20 cellular contexts compared by ENCODE assay signal in genomic region chr6:63716169-63716568, GRCh38.
"Had no signal": no experiment of that assay in that cellular context is flagged by ENCODE, and none has a peak within 500 bp of the region (broad histone marks: within the 10 kb centered on the region; RNA-seq: fewer than 3 reads in every experiment).

No MANE protein-coding gene starts in this region.

- H3K9me3 ChIP-seq: esophagus squamous epithelium, heart right ventricle, left ventricle myocardium inferior, thyroid gland had no signal

- H3K27ac Mint-ChIP-seq: activated CD4-positive, alpha-beta memory T cell treated with anti-CD3 and anti-CD28 coated beads for 36 hours; activated CD8-positive, alpha-beta memory T cell treated with anti-CD3 and anti-CD28 coated beads, Interleukin-2, amount 10 ng/mL, durations not matched to agents 7 days and 5 days; brain had no signal

- H3K9me3 Mint-ChIP-seq: activated CD4-positive, alpha-beta memory T cell treated with anti-CD3 and anti-CD28 coated beads for 36 hours; brain; effector memory CD8-positive, alpha-beta T cell; immature natural killer cell had no signal

- ATAC-seq: activated CD8-positive, alpha-beta memory T cell treated with anti-CD3 and anti-CD28 coated beads, Interleukin-2, amount 10 ng/mL, durations not matched to agents 7 days and 5 days; effector memory CD8-positive, alpha-beta T cell; heart right ventricle had no signal

- H3K4me3 Mint-ChIP-seq: activated CD4-positive, alpha-beta memory T cell treated with anti-CD3 and anti-CD28 coated beads for 36 hours; activated CD8-positive, alpha-beta memory T cell treated with anti-CD3 and anti-CD28 coated beads, Interleukin-2, amount 10 ng/mL, durations not matched to agents 7 days and 5 days; brain; effector memory CD8-positive, alpha-beta T cell; immature natural killer cell had no signal

- H3K4me3 ChIP-seq: esophagus squamous epithelium, heart right ventricle, left ventricle myocardium inferior, thyroid gland had no signal

- DNase-seq: activated CD4-positive, alpha-beta memory T cell treated with anti-CD3 and anti-CD28 coated beads for 36 hours; activated CD8-positive, alpha-beta memory T cell treated with anti-CD3 and anti-CD28 coated beads, Interleukin-2, amount 10 ng/mL, durations not matched to agents 7 days and 5 days; activated naive CD4-positive, alpha-beta T cell treated with Interleukin-2 at 50 U/mL for 16 hours; anterior cingulate cortex; caudate nucleus; effector memory CD8-positive, alpha-beta T cell; esophagus squamous epithelium; heart right ventricle; immature natural killer cell; kidney glomerular epithelial cell; left ventricle myocardium inferior; mammary epithelial cell; occipital lobe; posterior cingulate gyrus; stimulated activated CD8-positive, alpha-beta memory T cell treated with anti-CD3 and anti-CD28 coated beads, Interleukin-4, amount 100 ng/mL, for 48 hours; stimulated activated naive CD4-positive, alpha-beta T cell; thyroid gland had no signal

- H3K4me1 ChIP-seq: esophagus squamous epithelium, heart right ventricle, left ventricle myocardium inferior, thyroid gland had no signal

- H3K27me3 Mint-ChIP-seq: activated CD4-positive, alpha-beta memory T cell treated with anti-CD3 and anti-CD28 coated beads for 36 hours; activated CD8-positive, alpha-beta memory T cell treated with anti-CD3 and anti-CD28 coated beads, Interleukin-2, amount 10 ng/mL, durations not matched to agents 7 days and 5 days; brain; effector memory CD8-positive, alpha-beta T cell had no signal

- H3K27me3 ChIP-seq: esophagus squamous epithelium, heart right ventricle, thyroid gland had no signal

- FAIRE-seq: urothelium cell line had no signal

- H3K4me1 Mint-ChIP-seq: brain had no signal

- H3K27ac ChIP-seq: esophagus squamous epithelium, heart right ventricle, left ventricle myocardium inferior, thyroid gland, VCaP had no signal
